1 cellular context compared by ENCODE assay signal in genomic region chr6:25173951-25174474, GRCh38.
TF ChIP-seq lines count a peak whose summit lies in the region.

No MANE protein-coding gene starts in this region.

TF ChIP-seq in GM12878, 131 proteins besides CTCF, POLR2A, EP300 and RAD21 (continued from another document):
- no peak for TF ChIP-seq REST (IDR thresholded peaks at IDR 0.05; ENCODE audit: low read depth, low read length)
